13 cellular contexts compared by ENCODE assay signal in genomic region chr10:43939939-43940810, GRCh38.
DNase-seq lines count a peak whose midpoint lies in the region; ATAC-seq and TF ChIP-seq lines count a peak whose summit lies in the region.
"Had no signal": no experiment of that assay in that cellular context is flagged by ENCODE, and none has a peak within 500 bp of the region (broad histone marks: within the 10 kb centered on the region; RNA-seq: fewer than 3 reads in every experiment).

No MANE protein-coding gene starts in this region.

- DNase-seq in HFF-Myc (ENCODE audit: extremely low read depth, low read depth), result peak; percentile 82
- peak; percentile 14 for DNase-seq in activated CD8-positive, alpha-beta memory T cell treated with anti-CD3 and anti-CD28 coated beads, Interleukin-2, amount 10 ng/mL, durations not matched to agents 7 days and 5 days
- DNase-seq in immature natural killer cell, result no peak
- no peak for DNase-seq in COR-L47 (lab: John Stamatoyannopoulos, UW)
- DNase-seq in NCI-H2107 treated with DMSO at 0.1 percent for 48 hours (lab: John Stamatoyannopoulos, UW; ENCODE audit: unreplicated experiment), result no peak
- DNase-seq in stimulated activated CD4-positive, alpha-beta T cell treated with anti-CD3 and anti-CD28 coated beads, Interleukin-15, amount 100 ng/mL, for 24 hours, result no peak
- DNase-seq: CD8-positive, alpha-beta memory T cell; NCI-H1436 treated with DMSO at 0.1 percent for 48 hours; stimulated activated CD4-positive, alpha-beta T cell treated with anti-CD3 and anti-CD28 coated beads, Interleukin-12 subunit alpha, Interleukin-12 subunit beta, amount 100 ng/mL, for 4 hours had no signal

- H3K4me2 ChIP-seq in BLaER1, result peak overlapping the region; percentile 77

- no peaks in the 10 kb centered on the region for H4K20me1 ChIP-seq in BLaER1

- H3K27ac Mint-ChIP-seq in activated CD8-positive, alpha-beta memory T cell treated with anti-CD3 and anti-CD28 coated beads, Interleukin-2, amount 10 ng/mL, durations not matched to agents 7 days and 5 days, result no peak overlapping the region
- peak overlapping the region in 4 of 6 donors; percentile 0 to 82 (median 4) for H3K27ac Mint-ChIP-seq in immature natural killer cell
- H3K27ac Mint-ChIP-seq: activated T-helper 17 cell treated with anti-CD3 and anti-CD28 coated beads, Interleukin-2, amount 50 U/mL, for 72 hours had no signal

- no peak for ATAC-seq in activated CD8-positive, alpha-beta memory T cell treated with anti-CD3 and anti-CD28 coated beads, Interleukin-2, amount 10 ng/mL, durations not matched to agents 7 days and 5 days
- ATAC-seq in HG02588 (IDR thresholded peaks at IDR 0.05; ENCODE audit: unreplicated experiment), result no peak
- ATAC-seq: activated T-helper 17 cell treated with anti-CD3 and anti-CD28 coated beads, Interleukin-2, amount 50 U/mL, for 72 hours had no signal

- H3K4me1 ChIP-seq in BLaER1, result peaks cover 63% of the 10 kb centered on the region

- H3K4me1 Mint-ChIP-seq in activated CD8-positive, alpha-beta memory T cell treated with anti-CD3 and anti-CD28 coated beads, Interleukin-2, amount 10 ng/mL, durations not matched to agents 7 days and 5 days, result peaks cover 6% of the 10 kb centered on the region
- peaks cover 19 to 32% of the 10 kb centered on the region in 2 donors for H3K4me1 Mint-ChIP-seq in immature natural killer cell
- H3K4me1 Mint-ChIP-seq: activated T-helper 17 cell treated with anti-CD3 and anti-CD28 coated beads, Interleukin-2, amount 50 U/mL, for 72 hours had no signal

- no peaks in the 10 kb centered on the region for H3K9me3 ChIP-seq in BLaER1

- H3K36me3 ChIP-seq in BLaER1, result no peaks in the 10 kb centered on the region

- H3K36me3 Mint-ChIP-seq in activated CD8-positive, alpha-beta memory T cell treated with anti-CD3 and anti-CD28 coated beads, Interleukin-2, amount 10 ng/mL, durations not matched to agents 7 days and 5 days, result no peaks in the 10 kb centered on the region
- H3K36me3 Mint-ChIP-seq in immature natural killer cell, result no peaks in the 10 kb centered on the region
- H3K36me3 Mint-ChIP-seq: CD8-positive, alpha-beta memory T cell had no signal

- H3K4me3 ChIP-seq in BLaER1 (no peak overlapping the region), HFF-Myc (replicated peaks; ENCODE audit: low read depth, low read length) (no peak overlapping the region)

- H3K9me3 Mint-ChIP-seq in activated CD8-positive, alpha-beta memory T cell treated with anti-CD3 and anti-CD28 coated beads, Interleukin-2, amount 10 ng/mL, durations not matched to agents 7 days and 5 days (ENCODE audit: low read depth), result no peaks in the 10 kb centered on the region
- peaks cover 0 to 5% (median 0%) of the 10 kb centered on the region in 6 donors for H3K9me3 Mint-ChIP-seq in immature natural killer cell
- H3K9me3 Mint-ChIP-seq: activated T-helper 17 cell treated with anti-CD3 and anti-CD28 coated beads, Interleukin-2, amount 50 U/mL, for 72 hours; CD8-positive, alpha-beta memory T cell had no signal

- TF ChIP-seq CTCF in HFF-Myc (IDR thresholded peaks at IDR 0.05; ENCODE audit: low read depth, low read length, missing control alignments), result no peak

- no peaks in the 10 kb centered on the region for H3K27me3 ChIP-seq in BLaER1

- CTCF ChIA-PET in activated CD8-positive, alpha-beta memory T cell treated with anti-CD3 and anti-CD28 coated beads, Interleukin-2, amount 10 ng/mL, durations not matched to agents 7 days and 5 days (lab: Charles Lee), result no interaction called here

- H3K9ac ChIP-seq in BLaER1, result no peak overlapping the region

- H3K27me3 Mint-ChIP-seq in activated CD8-positive, alpha-beta memory T cell treated with anti-CD3 and anti-CD28 coated beads, Interleukin-2, amount 10 ng/mL, durations not matched to agents 7 days and 5 days, result peaks cover 4% of the 10 kb centered on the region
- peaks cover 0 to 10% (median 6%) of the 10 kb centered on the region in 3 donors for H3K27me3 Mint-ChIP-seq in immature natural killer cell (ENCODE audit: low read depth in 3 of 3)

- peak overlapping the region; percentile 23 for H3K27ac ChIP-seq in BLaER1
- H3K27ac ChIP-seq: epithelial cell of prostate had no signal

- no peak overlapping the region for H3K4me3 Mint-ChIP-seq in activated CD8-positive, alpha-beta memory T cell treated with anti-CD3 and anti-CD28 coated beads, Interleukin-2, amount 10 ng/mL, durations not matched to agents 7 days and 5 days
- H3K4me3 Mint-ChIP-seq in immature natural killer cell, result no peak overlapping the region
- H3K4me3 Mint-ChIP-seq: activated T-helper 17 cell treated with anti-CD3 and anti-CD28 coated beads, Interleukin-2, amount 50 U/mL, for 72 hours; CD8-positive, alpha-beta memory T cell had no signal

Comparison
In these comparisons a context has a peak if more than half of its experiments do, and no peak if none do; other contexts are left out.
1. DNase-seq: peak in HFF-Myc (single experiment) and activated CD8-positive, alpha-beta memory T cell treated with anti-CD3 and anti-CD28 coated beads, Interleukin-2, amount 10 ng/mL, durations not matched to agents 7 days and 5 days (single experiment); none in immature natural killer cell (0 of 3), COR-L47 (single experiment), NCI-H2107 treated with DMSO at 0.1 percent for 48 hours (single experiment) and stimulated activated CD4-positive, alpha-beta T cell treated with anti-CD3 and anti-CD28 coated beads, Interleukin-15, amount 100 ng/mL, for 24 hours (single experiment).